ENCODE assay signal across 8 cellular contexts in the genomic region with DNA sequence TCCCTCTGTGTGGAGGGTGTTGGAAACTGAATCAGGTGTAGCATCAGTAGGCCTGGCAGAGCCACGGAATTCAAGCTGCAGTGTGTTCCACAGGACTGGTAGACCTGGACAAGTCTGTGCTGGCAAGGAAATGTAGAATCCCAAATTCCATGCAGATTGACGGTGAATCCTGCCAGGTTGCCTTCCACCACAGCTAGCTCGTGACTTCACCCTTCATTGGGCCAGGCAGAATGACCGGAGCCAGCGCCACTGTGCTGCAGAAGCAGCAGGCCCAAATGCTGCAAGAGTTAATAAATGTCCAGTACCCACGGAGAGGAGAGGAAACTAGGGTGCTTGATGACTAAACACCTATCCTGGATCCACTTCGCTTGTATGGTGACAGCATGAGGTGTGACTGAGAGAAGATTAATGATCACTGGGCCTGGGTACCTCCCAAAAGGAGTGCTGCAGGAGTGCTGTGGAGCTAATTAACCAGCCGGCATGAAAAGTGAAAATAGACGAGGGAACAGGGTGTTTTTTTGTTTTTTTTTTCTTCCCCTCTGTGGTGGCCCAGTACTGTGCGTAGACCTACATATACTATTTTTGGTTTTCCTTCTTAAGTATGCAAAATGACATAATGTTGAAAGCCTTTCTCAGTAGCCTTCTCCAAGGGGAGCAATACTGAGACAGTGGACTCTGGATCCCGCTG.
DNase-seq lines count a peak whose midpoint lies in the region; ATAC-seq and TF ChIP-seq lines count a peak whose summit lies in the region.

No MANE protein-coding gene starts in this region.

- ATAC-seq in GM18505 (IDR thresholded peaks at IDR 0.05; ENCODE audit: unreplicated experiment): peak; percentile 49
- ATAC-seq in HG02852 (IDR thresholded peaks at IDR 0.05; ENCODE audit: unreplicated experiment): peak; percentile 83
- no peak for ATAC-seq in activated B cell treated with CpG ODN at 0.5 μM for 24 hours (ENCODE audit: low read depth)

- TF ChIP-seq CTCF in activated B cell treated with CpG ODN at 0.5 μM for 24 hours (IDR thresholded peaks at IDR 0.05): no peak
- no peak for TF ChIP-seq CTCF in kidney epithelial cell (IDR thresholded peaks at IDR 0.05; ENCODE audit: insufficient read depth, low read length, poor library complexity, severe bottlenecking)

- H3K27me3 Mint-ChIP-seq in activated B cell treated with CpG ODN at 0.5 μM for 24 hours: no peaks in the 10 kb centered on the region

- intact Hi-C loops in activated B cell treated with CpG ODN at 0.5 μM for 24 hours (cut with micrococcal nuclease): no loop called here

- H3K4me1 Mint-ChIP-seq in activated B cell treated with CpG ODN at 0.5 μM for 24 hours: peaks cover 57% of the 10 kb centered on the region

- H3K27me3 ChIP-seq in kidney epithelial cell (ENCODE audit: control insufficient read depth, insufficient read depth, low read length): no peaks in the 10 kb centered on the region

- no peak for TF ChIP-seq POLR2A in GM18505 (IDR thresholded peaks at IDR 0.05; ENCODE audit: borderline replicate concordance, extremely low read depth, insufficient read depth, insufficient read length)

- peak overlapping the region; percentile 61 for H3K4me3 Mint-ChIP-seq in activated B cell treated with CpG ODN at 0.5 μM for 24 hours

- H3K4me3 ChIP-seq in kidney epithelial cell (ENCODE audit: low read depth, low read length): no peak overlapping the region

- H3K9me3 Mint-ChIP-seq in activated B cell treated with CpG ODN at 0.5 μM for 24 hours: peaks cover under 1% of the 10 kb centered on the region

- no peaks in the 10 kb centered on the region for H3K36me3 ChIP-seq in kidney epithelial cell (ENCODE audit: control insufficient read depth, insufficient read depth, low read length)

- peak overlapping the region; percentile 73 for H3K27ac Mint-ChIP-seq in activated B cell treated with CpG ODN at 0.5 μM for 24 hours

- DNase-seq in activated B cell treated with CpG ODN at 0.5 μM for 24 hours: no peak
- DNase-seq in kidney epithelial cell (ENCODE audit: low read depth): peak; percentile 79
- DNase-seq in stimulated activated CD4-positive, alpha-beta T cell treated with anti-CD3 and anti-CD28 coated beads, Interleukin-2, amount 100 ng/mL, for 24 hours: no peak
- DNase-seq in inferior parietal cortex (ENCODE audit: extremely low spot score): no peak
- DNase-seq in hypothalamus (lab: John Stamatoyannopoulos, UW): no peak
- no peak for DNase-seq in central memory CD4-positive, alpha-beta T cell

- CTCF ChIA-PET in activated B cell treated with CpG ODN at 0.5 μM for 24 hours (lab: Charles Lee): interaction anchor here (1.1 kb wide), 1 partner anchor 28 kb away, joined by 6 read pairs; no protein-coding TSS in a partner anchor

- no peaks in the 10 kb centered on the region for H3K36me3 Mint-ChIP-seq in activated B cell treated with CpG ODN at 0.5 μM for 24 hours (ENCODE audit: low read depth)

- POLR2A ChIA-PET in activated B cell treated with CpG ODN at 0.5 μM for 24 hours (lab: Charles Lee): no interaction called here
